8 cellular contexts compared by ENCODE assay signal in the genomic region with DNA sequence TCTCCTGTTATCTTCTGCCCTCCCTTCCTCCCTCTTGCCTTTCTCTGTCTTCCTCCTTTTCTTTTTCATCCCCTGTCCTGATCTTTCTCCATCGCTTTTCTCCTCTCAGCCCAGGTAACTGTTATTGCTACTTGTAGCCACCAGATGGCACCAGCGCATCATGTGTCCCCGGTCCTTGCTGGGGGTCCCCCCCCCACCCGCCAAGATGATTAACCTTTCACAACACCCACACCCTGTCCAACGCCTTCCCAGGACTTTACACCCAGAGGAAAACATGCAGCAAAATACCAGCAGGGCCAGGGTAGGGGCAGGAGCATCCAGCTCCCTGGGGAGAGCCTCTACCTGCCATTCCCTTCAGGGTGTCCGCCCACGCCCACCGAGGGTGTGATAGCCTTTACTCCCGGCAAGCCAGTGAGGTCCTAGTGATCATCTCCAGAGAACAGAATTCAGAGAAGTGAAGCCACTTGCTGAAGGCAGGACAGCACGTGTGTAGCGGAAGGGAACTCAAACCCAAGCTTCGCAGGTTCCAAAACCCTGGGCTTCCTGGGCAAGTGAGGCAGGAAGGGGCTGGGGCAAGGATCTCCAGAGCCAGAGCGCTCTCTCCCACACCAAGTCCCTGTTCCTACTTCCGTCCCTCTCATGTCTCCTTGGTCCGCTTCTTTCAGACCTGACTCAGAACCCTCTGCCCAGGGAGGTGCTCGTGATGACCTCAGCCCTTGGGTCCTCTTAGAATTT. TPM values are rescaled to one million over a fixed set of nuclear protein-coding genes. Genes with fewer than 3 reads are reported as not detected.
DNase-seq lines count a peak whose midpoint lies in the region; ATAC-seq and TF ChIP-seq lines count a peak whose summit lies in the region.

No MANE protein-coding gene starts in this region.

- no peaks in the 10 kb centered on the region for H3K9me3 Mint-ChIP-seq in GM23338
- H3K9me3 Mint-ChIP-seq in activated T-cell treated with anti-CD3 and anti-CD28 coated beads, Interleukin-2, amount 50 U/mL, for 24 hours, result no peaks in the 10 kb centered on the region

- H4K20me1 ChIP-seq in GM23338 (replicated peaks; ENCODE audit: insufficient read depth), result no peaks in the 10 kb centered on the region
- H4K20me1 ChIP-seq in OCI-LY3 (ENCODE audit: insufficient read depth, low read length), result no peaks in the 10 kb centered on the region

- 0 out of 2 replicates have a peak, but pooled peaks cover 3% of the 10 kb centered on the region for H3K27me3 ChIP-seq in GM23338 (ENCODE audit: insufficient read depth)
- no peaks in the 10 kb centered on the region for H3K27me3 ChIP-seq in OCI-LY3 (ENCODE audit: low read depth, low read length)

- intact Hi-C loops in posterior vena cava (cut with DNase I), result loop anchor here (2.0 to 10.0 kb wide), 3 partner anchors 135 to 213 kb away; partner anchors contain the start of gene DLX3 (in 1 of the 2)

- no peaks in the 10 kb centered on the region for H3K9me3 ChIP-seq in OCI-LY3 (ENCODE audit: insufficient read depth, low read length)

- no peak overlapping the region for H3K4me3 ChIP-seq in GM23338
- no peak overlapping the region for H3K4me3 ChIP-seq in OCI-LY3 (ENCODE audit: low read length)
- H3K4me3 ChIP-seq in fibroblast of villous mesenchyme (ENCODE audit: low read depth, low read length), result no peak overlapping the region

- 0 out of 2 replicates have a peak overlapping the region, but pooled peaks have one; percentile 57 for H3K4me2 ChIP-seq in GM23338
- no peak overlapping the region for H3K4me2 ChIP-seq in OCI-LY3 (ENCODE audit: low read length)

- no peaks in the 10 kb centered on the region for H3K36me3 Mint-ChIP-seq in GM23338 (ENCODE audit: low read depth)
- H3K36me3 Mint-ChIP-seq in activated T-cell treated with anti-CD3 and anti-CD28 coated beads, Interleukin-2, amount 50 U/mL, for 24 hours (ENCODE audit: low read depth), result no peaks in the 10 kb centered on the region

- H3K9me2 ChIP-seq in GM23338 (ENCODE audit: insufficient read depth), result no peaks in the 10 kb centered on the region

- H3K27ac Mint-ChIP-seq in GM23338, result no peak overlapping the region
- H3K27ac Mint-ChIP-seq in activated T-cell treated with anti-CD3 and anti-CD28 coated beads, Interleukin-2, amount 50 U/mL, for 24 hours, result no peak overlapping the region

- no peak overlapping the region for H3K4me3 Mint-ChIP-seq in GM23338
- H3K4me3 Mint-ChIP-seq in activated T-cell treated with anti-CD3 and anti-CD28 coated beads, Interleukin-2, amount 50 U/mL, for 24 hours, result no peak overlapping the region

- H3K4me1 Mint-ChIP-seq in GM23338, result peaks cover 40% of the 10 kb centered on the region
- peaks cover 6% of the 10 kb centered on the region for H3K4me1 Mint-ChIP-seq in activated T-cell treated with anti-CD3 and anti-CD28 coated beads, Interleukin-2, amount 50 U/mL, for 24 hours (ENCODE audit: low read depth)

- no peak overlapping the region for H3K9ac ChIP-seq in OCI-LY3 (ENCODE audit: low read length)

- peak; percentile 92 to 94 for TF ChIP-seq CTCF in GM23338 (conservative IDR thresholded peaks at IDR 0.05; ENCODE audit: low read depth in 2 of 2)
- TF ChIP-seq CTCF in OCI-LY3 (IDR thresholded peaks at IDR 0.05; ENCODE audit: low read depth, low read length), result peak; percentile 96
- TF ChIP-seq CTCF in fibroblast of villous mesenchyme (IDR thresholded peaks at IDR 0.05; ENCODE audit: insufficient read depth, low read depth, low read length), result peak; percentile 89

- H2AFZ ChIP-seq in GM23338 (no peak overlapping the region), OCI-LY3 (ENCODE audit: low read depth, low read length) (no peak overlapping the region)

- H3K27me3 Mint-ChIP-seq in GM23338 (ENCODE audit: insufficient read depth, low read depth, poor library complexity), result peaks cover 25% of the 10 kb centered on the region
- peaks cover 12% of the 10 kb centered on the region for H3K27me3 Mint-ChIP-seq in activated T-cell treated with anti-CD3 and anti-CD28 coated beads, Interleukin-2, amount 50 U/mL, for 24 hours

- H3K4me1 ChIP-seq in GM23338 (ENCODE audit: insufficient read depth), result peaks cover 23% of the 10 kb centered on the region
- H3K4me1 ChIP-seq in OCI-LY3 (ENCODE audit: low read length), result no peaks in the 10 kb centered on the region

- H3K79me2 ChIP-seq in GM23338 (replicated peaks; ENCODE audit: insufficient read depth) (no peaks in the 10 kb centered on the region), OCI-LY3 (ENCODE audit: low read length) (no peaks in the 10 kb centered on the region)

- ATAC-seq in GM23338 (peak; percentile 4; the same call in 2 of the 3 replicates), HG03457 (IDR thresholded peaks at IDR 0.05; ENCODE audit: unreplicated experiment) (no peak), HG02610 (IDR thresholded peaks at IDR 0.05; ENCODE audit: unreplicated experiment) (no peak)

- H3K36me3 ChIP-seq in GM23338 (ENCODE audit: insufficient read depth) (no peaks in the 10 kb centered on the region), OCI-LY3 (replicated peaks; ENCODE audit: low read depth, low read length) (no peaks in the 10 kb centered on the region)

- no peaks in the 10 kb centered on the region for H3F3A ChIP-seq in GM23338 (replicated peaks; ENCODE audit: low read depth)

- no peak overlapping the region for H3K27ac ChIP-seq in GM23338 (ENCODE audit: low read depth)
- H3K27ac ChIP-seq in OCI-LY3 (ENCODE audit: low read length), result no peak overlapping the region

- peak; percentile 63 for DNase-seq in Ammon's horn (ENCODE audit: low spot score)
- peak; percentile 68 for DNase-seq in GM23338 (ENCODE audit: low spot score)
- peak; percentile 74 for DNase-seq in activated T-cell treated with anti-CD3 and anti-CD28 coated beads, Interleukin-2, amount 50 U/mL, for 24 hours
- DNase-seq in fibroblast of villous mesenchyme (ENCODE audit: low read depth), result peak; percentile 30
- peak; percentile 64 for DNase-seq in posterior vena cava (ENCODE audit: low spot score)

TF ChIP-seq in GM23338, 12 proteins besides CTCF, POLR2A, EP300 and RAD21 (continues in another document):
- TF ChIP-seq ZNF462 (CRISPR knock-in tag; IDR thresholded peaks at IDR 0.05), result no peak

RNA-seq across cellular contexts. Expression of gene TAC4, which starts 13.4 kb away (rescaled TPM):
- not detected in 2 replicates for total RNA-seq in GM23338 (2014; rRNA removed; shearing (Covaris generic))
- not detected in 2 replicates for polyA plus RNA-seq in GM23338 (2016; fragmentation: Nextera tagmentation; extraction: Ambion mirVana)
- total RNA-seq in fibroblast of villous mesenchyme (not detected in 2 replicates), posterior vena cava (not detected)
